Comparison of ENCODE assay signal across 1 cellular context in the genomic region with DNA sequence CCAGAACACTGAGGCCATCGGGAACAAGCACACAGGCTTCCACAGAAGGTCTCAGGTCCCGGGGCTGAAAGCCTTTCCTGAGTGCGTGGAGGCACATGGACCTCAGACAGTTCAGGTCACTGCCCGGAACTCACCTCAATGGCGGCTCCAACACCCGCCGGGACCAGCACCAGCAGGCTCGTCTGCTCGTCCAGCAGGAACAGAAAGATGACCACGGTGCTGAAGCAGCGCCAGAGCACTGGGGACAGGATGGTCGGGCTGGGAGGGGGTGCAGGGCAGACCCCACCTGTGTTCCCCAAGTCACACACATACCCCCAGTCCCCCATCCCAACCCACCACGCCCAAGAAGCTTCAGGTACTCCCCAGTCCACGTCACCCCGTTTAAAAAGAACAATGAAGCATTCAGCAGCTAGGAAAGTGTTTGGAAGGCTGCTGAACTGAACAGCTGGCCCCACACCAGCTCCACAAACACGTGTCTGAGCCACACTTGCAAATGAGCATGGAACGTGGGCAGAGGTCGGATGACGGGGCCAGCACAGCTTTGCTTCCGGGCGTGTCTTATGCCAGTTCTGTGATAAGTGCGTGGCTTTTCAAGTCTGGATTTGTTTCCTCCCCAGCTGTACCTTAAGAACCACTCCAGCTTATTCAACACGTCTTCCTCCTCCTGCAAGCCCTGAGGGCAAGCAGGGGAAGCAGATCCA.
TF ChIP-seq lines count a peak whose summit lies in the region.

No MANE protein-coding gene starts in this region.

TF ChIP-seq in WTC11, 78 proteins besides CTCF, POLR2A, EP300 and RAD21 (continued from another document):
- TF ChIP-seq, protein P1, sequence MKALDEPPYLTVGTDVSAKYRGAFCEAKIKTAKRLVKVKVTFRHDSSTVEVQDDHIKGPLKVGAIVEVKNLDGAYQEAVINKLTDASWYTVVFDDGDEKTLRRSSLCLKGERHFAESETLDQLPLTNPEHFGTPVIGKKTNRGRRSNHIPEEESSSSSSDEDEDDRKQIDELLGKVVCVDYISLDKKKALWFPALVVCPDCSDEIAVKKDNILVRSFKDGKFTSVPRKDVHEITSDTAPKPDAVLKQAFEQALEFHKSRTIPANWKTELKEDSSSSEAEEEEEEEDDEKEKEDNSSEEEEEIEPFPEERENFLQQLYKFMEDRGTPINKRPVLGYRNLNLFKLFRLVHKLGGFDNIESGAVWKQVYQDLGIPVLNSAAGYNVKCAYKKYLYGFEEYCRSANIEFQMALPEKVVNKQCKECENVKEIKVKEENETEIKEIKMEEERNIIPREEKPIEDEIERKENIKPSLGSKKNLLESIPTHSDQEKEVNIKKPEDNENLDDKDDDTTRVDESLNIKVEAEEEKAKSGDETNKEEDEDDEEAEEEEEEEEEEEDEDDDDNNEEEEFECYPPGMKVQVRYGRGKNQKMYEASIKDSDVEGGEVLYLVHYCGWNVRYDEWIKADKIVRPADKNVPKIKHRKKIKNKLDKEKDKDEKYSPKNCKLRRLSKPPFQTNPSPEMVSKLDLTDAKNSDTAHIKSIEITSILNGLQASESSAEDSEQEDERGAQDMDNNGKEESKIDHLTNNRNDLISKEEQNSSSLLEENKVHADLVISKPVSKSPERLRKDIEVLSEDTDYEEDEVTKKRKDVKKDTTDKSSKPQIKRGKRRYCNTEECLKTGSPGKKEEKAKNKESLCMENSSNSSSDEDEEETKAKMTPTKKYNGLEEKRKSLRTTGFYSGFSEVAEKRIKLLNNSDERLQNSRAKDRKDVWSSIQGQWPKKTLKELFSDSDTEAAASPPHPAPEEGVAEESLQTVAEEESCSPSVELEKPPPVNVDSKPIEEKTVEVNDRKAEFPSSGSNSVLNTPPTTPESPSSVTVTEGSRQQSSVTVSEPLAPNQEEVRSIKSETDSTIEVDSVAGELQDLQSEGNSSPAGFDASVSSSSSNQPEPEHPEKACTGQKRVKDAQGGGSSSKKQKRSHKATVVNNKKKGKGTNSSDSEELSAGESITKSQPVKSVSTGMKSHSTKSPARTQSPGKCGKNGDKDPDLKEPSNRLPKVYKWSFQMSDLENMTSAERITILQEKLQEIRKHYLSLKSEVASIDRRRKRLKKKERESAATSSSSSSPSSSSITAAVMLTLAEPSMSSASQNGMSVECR (CRISPR knock-in tag; IDR thresholded peaks at IDR 0.05; ENCODE audit: borderline replicate concordance) = no peak
- TF ChIP-seq GRHL2 (CRISPR knock-in tag; IDR thresholded peaks at IDR 0.05; ENCODE audit: insufficient replicate concordance, severe bottlenecking) (no peak), FOXP1 (CRISPR knock-in tag; IDR thresholded peaks at IDR 0.05; ENCODE audit: borderline replicate concordance) (no peak), ZNF416 (CRISPR knock-in tag; IDR thresholded peaks at IDR 0.05) (no peak), ZNF138 (CRISPR knock-in tag; conservative IDR thresholded peaks at IDR 0.05) (no peak), ZNF317 (CRISPR knock-in tag; IDR thresholded peaks at IDR 0.05; ENCODE audit: borderline replicate concordance, low read depth) (no peak), CREM (CRISPR knock-in tag; IDR thresholded peaks at IDR 0.05) (no peak), MYBL2 (CRISPR knock-in tag; IDR thresholded peaks at IDR 0.05) (no peak), ESRRA (CRISPR knock-in tag; IDR thresholded peaks at IDR 0.05; ENCODE audit: borderline replicate concordance) (no peak), SMAD3 (CRISPR knock-in tag; IDR thresholded peaks at IDR 0.05; ENCODE audit: borderline replicate concordance) (no peak)
- TF ChIP-seq, protein P2, sequence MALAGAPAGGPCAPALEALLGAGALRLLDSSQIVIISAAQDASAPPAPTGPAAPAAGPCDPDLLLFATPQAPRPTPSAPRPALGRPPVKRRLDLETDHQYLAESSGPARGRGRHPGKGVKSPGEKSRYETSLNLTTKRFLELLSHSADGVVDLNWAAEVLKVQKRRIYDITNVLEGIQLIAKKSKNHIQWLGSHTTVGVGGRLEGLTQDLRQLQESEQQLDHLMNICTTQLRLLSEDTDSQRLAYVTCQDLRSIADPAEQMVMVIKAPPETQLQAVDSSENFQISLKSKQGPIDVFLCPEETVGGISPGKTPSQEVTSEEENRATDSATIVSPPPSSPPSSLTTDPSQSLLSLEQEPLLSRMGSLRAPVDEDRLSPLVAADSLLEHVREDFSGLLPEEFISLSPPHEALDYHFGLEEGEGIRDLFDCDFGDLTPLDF (CRISPR knock-in tag; IDR thresholded peaks at IDR 0.05) = no peak
- TF ChIP-seq, protein P3, sequence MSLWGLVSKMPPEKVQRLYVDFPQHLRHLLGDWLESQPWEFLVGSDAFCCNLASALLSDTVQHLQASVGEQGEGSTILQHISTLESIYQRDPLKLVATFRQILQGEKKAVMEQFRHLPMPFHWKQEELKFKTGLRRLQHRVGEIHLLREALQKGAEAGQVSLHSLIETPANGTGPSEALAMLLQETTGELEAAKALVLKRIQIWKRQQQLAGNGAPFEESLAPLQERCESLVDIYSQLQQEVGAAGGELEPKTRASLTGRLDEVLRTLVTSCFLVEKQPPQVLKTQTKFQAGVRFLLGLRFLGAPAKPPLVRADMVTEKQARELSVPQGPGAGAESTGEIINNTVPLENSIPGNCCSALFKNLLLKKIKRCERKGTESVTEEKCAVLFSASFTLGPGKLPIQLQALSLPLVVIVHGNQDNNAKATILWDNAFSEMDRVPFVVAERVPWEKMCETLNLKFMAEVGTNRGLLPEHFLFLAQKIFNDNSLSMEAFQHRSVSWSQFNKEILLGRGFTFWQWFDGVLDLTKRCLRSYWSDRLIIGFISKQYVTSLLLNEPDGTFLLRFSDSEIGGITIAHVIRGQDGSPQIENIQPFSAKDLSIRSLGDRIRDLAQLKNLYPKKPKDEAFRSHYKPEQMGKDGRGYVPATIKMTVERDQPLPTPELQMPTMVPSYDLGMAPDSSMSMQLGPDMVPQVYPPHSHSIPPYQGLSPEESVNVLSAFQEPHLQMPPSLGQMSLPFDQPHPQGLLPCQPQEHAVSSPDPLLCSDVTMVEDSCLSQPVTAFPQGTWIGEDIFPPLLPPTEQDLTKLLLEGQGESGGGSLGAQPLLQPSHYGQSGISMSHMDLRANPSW (CRISPR knock-in tag; conservative IDR thresholded peaks at IDR 0.05; ENCODE audit: low read depth) = no peak
- TF ChIP-seq, protein P4, sequence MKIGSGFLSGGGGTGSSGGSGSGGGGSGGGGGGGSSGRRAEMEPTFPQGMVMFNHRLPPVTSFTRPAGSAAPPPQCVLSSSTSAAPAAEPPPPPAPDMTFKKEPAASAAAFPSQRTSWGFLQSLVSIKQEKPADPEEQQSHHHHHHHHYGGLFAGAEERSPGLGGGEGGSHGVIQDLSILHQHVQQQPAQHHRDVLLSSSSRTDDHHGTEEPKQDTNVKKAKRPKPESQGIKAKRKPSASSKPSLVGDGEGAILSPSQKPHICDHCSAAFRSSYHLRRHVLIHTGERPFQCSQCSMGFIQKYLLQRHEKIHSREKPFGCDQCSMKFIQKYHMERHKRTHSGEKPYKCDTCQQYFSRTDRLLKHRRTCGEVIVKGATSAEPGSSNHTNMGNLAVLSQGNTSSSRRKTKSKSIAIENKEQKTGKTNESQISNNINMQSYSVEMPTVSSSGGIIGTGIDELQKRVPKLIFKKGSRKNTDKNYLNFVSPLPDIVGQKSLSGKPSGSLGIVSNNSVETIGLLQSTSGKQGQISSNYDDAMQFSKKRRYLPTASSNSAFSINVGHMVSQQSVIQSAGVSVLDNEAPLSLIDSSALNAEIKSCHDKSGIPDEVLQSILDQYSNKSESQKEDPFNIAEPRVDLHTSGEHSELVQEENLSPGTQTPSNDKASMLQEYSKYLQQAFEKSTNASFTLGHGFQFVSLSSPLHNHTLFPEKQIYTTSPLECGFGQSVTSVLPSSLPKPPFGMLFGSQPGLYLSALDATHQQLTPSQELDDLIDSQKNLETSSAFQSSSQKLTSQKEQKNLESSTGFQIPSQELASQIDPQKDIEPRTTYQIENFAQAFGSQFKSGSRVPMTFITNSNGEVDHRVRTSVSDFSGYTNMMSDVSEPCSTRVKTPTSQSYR (CRISPR knock-in tag; IDR thresholded peaks at IDR 0.05) = no peak
- TF ChIP-seq, protein P5, sequence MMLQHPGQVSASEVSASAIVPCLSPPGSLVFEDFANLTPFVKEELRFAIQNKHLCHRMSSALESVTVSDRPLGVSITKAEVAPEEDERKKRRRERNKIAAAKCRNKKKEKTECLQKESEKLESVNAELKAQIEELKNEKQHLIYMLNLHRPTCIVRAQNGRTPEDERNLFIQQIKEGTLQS (CRISPR knock-in tag; conservative IDR thresholded peaks at IDR 0.05) = no peak
- TF ChIP-seq, protein P6, sequence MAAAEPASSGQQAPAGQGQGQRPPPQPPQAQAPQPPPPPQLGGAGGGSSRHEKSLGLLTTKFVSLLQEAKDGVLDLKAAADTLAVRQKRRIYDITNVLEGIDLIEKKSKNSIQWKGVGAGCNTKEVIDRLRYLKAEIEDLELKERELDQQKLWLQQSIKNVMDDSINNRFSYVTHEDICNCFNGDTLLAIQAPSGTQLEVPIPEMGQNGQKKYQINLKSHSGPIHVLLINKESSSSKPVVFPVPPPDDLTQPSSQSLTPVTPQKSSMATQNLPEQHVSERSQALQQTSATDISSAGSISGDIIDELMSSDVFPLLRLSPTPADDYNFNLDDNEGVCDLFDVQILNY (CRISPR knock-in tag; IDR thresholded peaks at IDR 0.05) = no peak
